ENCODE assay signal across 13 cellular contexts in the genomic region with DNA sequence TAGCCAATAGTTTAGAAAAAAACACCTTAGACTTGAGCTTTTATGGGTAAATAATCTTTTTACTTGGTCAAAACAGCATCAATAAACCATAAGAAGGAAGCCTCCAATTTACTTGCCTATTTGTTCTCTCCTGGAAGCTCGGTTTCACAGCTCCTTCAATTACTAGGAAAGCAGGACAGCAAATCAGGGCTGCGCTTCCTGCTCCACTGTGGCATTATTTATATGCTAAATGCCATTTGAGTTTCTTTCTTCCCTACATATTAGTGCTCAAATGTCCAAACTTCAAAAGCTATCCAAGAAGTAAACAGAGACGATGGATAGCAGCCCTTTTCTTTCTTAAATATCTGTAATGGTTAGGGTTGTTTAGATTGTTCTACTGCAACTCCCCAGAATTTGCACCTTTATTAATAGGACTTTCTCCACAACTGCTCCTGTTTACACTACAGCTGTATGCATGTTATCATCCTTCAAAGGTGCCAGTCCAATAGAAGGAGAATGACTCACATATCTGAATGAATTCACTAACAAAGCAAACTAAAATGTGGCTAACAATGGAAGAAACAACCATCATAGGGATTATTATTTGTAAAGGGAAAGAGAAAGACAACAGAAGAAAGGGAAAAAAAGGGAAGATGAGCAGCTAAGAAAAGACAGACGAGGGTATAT.
A peak's percentile ranks its signal among the peaks of the same experiment; 100 is the strongest.
DNase-seq lines count a peak whose midpoint lies in the region; ATAC-seq and TF ChIP-seq lines count a peak whose summit lies in the region.
"Had no signal": no experiment of that assay in that cellular context is flagged by ENCODE, and none has a peak within 500 bp of the region (broad histone marks: within the 10 kb centered on the region; RNA-seq: fewer than 3 reads in every experiment).

No MANE protein-coding gene starts in this region.

- H3K27ac ChIP-seq in HEK293 (ENCODE audit: extremely low read depth, low read depth, low read length) = no peak overlapping the region
- H3K27ac ChIP-seq: SK-N-MC had no signal

- H3K9me3 ChIP-seq in HEK293 (ENCODE audit: control insufficient read depth, insufficient read depth, low read depth, low read length) = no peaks in the 10 kb centered on the region

- POLR2A ChIA-PET in HEK293 (lab: Yijun Ruan, JAX) = no interaction called here

- peaks cover 4% of the 10 kb centered on the region; the same call in 1 of the 2 replicates for H3K4me1 ChIP-seq in HEK293 (ENCODE audit: control insufficient read depth, insufficient read depth, low read length)

- no peak overlapping the region for H3K4me3 ChIP-seq in HEK293 (ENCODE audit: low read depth, low read length)
- H3K4me3 ChIP-seq: SK-N-MC had no signal

- ATAC-seq in HG03039 (IDR thresholded peaks at IDR 0.05; ENCODE audit: unreplicated experiment) (no peak), HG03108 (IDR thresholded peaks at IDR 0.05; ENCODE audit: unreplicated experiment) (no peak)
- ATAC-seq: HCT116, Right ventricle myocardium inferior had no signal

- CTCF ChIA-PET in HEK293 (lab: Yijun Ruan, JAX) = interaction anchor here (0.6 to 1.6 kb wide), 4 partner anchors 8 to 258 kb away, joined by 3 to 5 read pairs (median 4); no protein-coding TSS in a partner anchor

- DNase-seq in DMS153 (lab: John Stamatoyannopoulos, UW) (peak; percentile 54), astrocyte of the hippocampus (ENCODE audit: low read depth, low spot score) (peak; percentile 37), left kidney (ENCODE audit: low read depth, low spot score) (peak; percentile 75), germinal center (ENCODE audit: low spot score) (no peak)
- DNase-seq: NCI-H2029 treated with DMSO at 0.1 percent for 48 hours, NCI-H345, NCI-H526 treated with DMSO at 0.1 percent for 48 hours had no signal

- TF ChIP-seq CTCF in HEK293 (tag by site-specific recombination; IDR thresholded peaks at IDR 0.05) = no peak

- H3K36me3 ChIP-seq in HEK293 (ENCODE audit: control insufficient read depth in 2 of 2, insufficient read depth in 1 of 2, low read length in 2 of 2) = no peaks in the 10 kb centered on the region

TF ChIP-seq in HEK293, 187 proteins besides CTCF, POLR2A, EP300 and RAD21:
- peak; percentile 58; the same call in 1 of the 2 replicates for TF ChIP-seq PRDM1 (tag by site-specific recombination; IDR thresholded peaks at IDR 0.05)
- TF ChIP-seq, protein P1, sequence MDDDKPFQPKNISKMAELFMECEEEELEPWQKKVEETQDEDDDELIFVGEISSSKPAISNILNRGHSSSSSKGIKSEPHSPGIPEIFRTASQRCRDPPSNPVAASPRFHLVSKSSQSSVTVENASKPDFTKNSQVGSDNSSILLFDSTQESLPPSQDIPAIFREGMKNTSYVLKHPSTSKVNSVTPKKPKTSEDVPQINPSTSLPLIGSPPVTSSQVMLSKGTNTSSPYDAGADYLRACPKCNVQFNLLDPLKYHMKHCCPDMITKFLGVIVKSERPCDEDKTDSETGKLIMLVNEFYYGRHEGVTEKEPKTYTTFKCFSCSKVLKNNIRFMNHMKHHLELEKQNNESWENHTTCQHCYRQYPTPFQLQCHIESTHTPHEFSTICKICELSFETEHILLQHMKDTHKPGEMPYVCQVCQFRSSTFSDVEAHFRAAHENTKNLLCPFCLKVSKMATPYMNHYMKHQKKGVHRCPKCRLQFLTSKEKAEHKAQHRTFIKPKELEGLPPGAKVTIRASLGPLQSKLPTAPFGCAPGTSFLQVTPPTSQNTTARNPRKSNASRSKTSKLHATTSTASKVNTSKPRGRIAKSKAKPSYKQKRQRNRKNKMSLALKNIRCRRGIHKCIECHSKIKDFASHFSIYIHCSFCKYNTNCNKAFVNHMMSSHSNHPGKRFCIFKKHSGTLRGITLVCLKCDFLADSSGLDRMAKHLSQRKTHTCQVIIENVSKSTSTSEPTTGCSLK (tag by site-specific recombination; IDR thresholded peaks at IDR 0.05) = no peak
